16 cellular contexts compared by ENCODE assay signal in the genomic region with DNA sequence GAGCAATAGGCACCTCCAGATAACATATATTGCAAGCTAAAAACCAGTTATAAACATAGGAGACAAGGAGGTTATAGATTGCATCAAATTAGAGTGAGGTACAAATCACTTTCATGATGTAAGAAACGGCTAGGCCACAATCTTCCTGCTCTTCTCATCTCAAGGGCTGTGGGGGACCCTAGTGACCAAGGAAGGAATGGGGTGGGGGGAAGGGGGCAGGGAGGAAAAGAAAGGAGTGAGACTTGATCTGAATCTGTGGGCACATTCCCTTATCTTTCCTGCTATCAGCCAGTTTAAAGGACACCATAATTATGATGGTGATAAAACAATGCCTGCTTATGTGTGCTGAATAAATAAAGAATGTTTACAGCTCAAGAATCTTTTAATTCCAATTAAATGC. TPM values are rescaled to one million over a fixed set of nuclear protein-coding genes. Genes with fewer than 3 reads are reported as not detected.
DNase-seq lines count a peak whose midpoint lies in the region; ATAC-seq, FAIRE-seq and TF ChIP-seq lines count a peak whose summit lies in the region.
"Had no signal": no experiment of that assay in that cellular context is flagged by ENCODE, and none has a peak within 500 bp of the region (broad histone marks: within the 10 kb centered on the region; RNA-seq: fewer than 3 reads in every experiment).

No MANE protein-coding gene starts in this region.

- H3K27ac ChIP-seq in VCaP (peak overlapping the region; percentile 62), keratinocyte (ENCODE audit: control insufficient read depth, insufficient read depth, low read length) (peak overlapping the region; percentile 95), stomach smooth muscle (ENCODE audit: low read length) (peak overlapping the region; percentile 12)
- H3K27ac ChIP-seq: foreskin keratinocyte had no signal

- FAIRE-seq in keratinocyte (lab: Jason Lieb, UNC): no peak

- ATAC-seq in activated CD4-positive, alpha-beta T cell treated with anti-CD3 and anti-CD28 coated beads for 36 hours: no peak
- ATAC-seq: foreskin keratinocyte; left colon; stimulated activated memory B cell treated with anti-CD40 and anti-IgM and Interleukin-4, amounts not matched to agents 10 μg/mL and 1 μg/mL and 100 μg/mL, for 72 hours had no signal

- H3K27ac Mint-ChIP-seq in activated CD4-positive, alpha-beta T cell treated with anti-CD3 and anti-CD28 coated beads, Interleukin-2, amount 10 ng/mL, durations not matched to agents 24 days and 14 days: no peak overlapping the region
- H3K27ac Mint-ChIP-seq in activated CD4-positive, alpha-beta T cell treated with anti-CD3 and anti-CD28 coated beads for 36 hours: no peak overlapping the region
- H3K27ac Mint-ChIP-seq: activated naive CD8-positive, alpha-beta T cell treated with anti-CD3 and anti-CD28 coated beads for 36 hours; stimulated activated memory B cell treated with anti-CD40 and anti-IgM and Interleukin-4, amounts not matched to agents 10 μg/mL and 1 μg/mL and 100 μg/mL, for 72 hours had no signal

- H3K4me1 ChIP-seq in keratinocyte (ENCODE audit: control insufficient read depth, extremely low read depth, insufficient read depth, low read length) (peaks cover 35% of the 10 kb centered on the region), stomach smooth muscle (ENCODE audit: control insufficient read depth, insufficient read depth, low read length) (peaks cover 26% of the 10 kb centered on the region)

- H3K9ac ChIP-seq in keratinocyte (ENCODE audit: control insufficient read depth, extremely low read depth, insufficient read depth, low read length) (no peak overlapping the region), stomach smooth muscle (ENCODE audit: low read length in 2 of 2) (no peak overlapping the region)

- H3K36me3 ChIP-seq in keratinocyte (ENCODE audit: control insufficient read depth in 2 of 2, extremely low read depth in 1 of 2, insufficient read depth in 2 of 2, low read length in 2 of 2) (no peaks in the 10 kb centered on the region), stomach smooth muscle (ENCODE audit: control insufficient read depth in 2 of 2, insufficient read depth in 2 of 2, low read length in 2 of 2) (no peaks in the 10 kb centered on the region)
- H3K36me3 ChIP-seq: HAP-1 had no signal

- no peaks in the 10 kb centered on the region for H3K9me1 ChIP-seq in keratinocyte (ENCODE audit: control insufficient read depth, extremely low read depth, insufficient read depth, low read length)

- no peaks in the 10 kb centered on the region for H3K9me3 Mint-ChIP-seq in activated CD4-positive, alpha-beta T cell treated with anti-CD3 and anti-CD28 coated beads, Interleukin-2, amount 10 ng/mL, durations not matched to agents 24 days and 14 days
- H3K9me3 Mint-ChIP-seq in activated CD4-positive, alpha-beta T cell treated with anti-CD3 and anti-CD28 coated beads for 36 hours (ENCODE audit: low read depth): no peaks in the 10 kb centered on the region
- H3K9me3 Mint-ChIP-seq: activated naive CD8-positive, alpha-beta T cell treated with anti-CD3 and anti-CD28 coated beads for 36 hours; stimulated activated memory B cell treated with anti-CD40 and anti-IgM and Interleukin-4, amounts not matched to agents 10 μg/mL and 1 μg/mL and 100 μg/mL, for 72 hours had no signal

- H3K27me3 ChIP-seq in keratinocyte (ENCODE audit: control insufficient read depth, extremely low read depth, insufficient read depth, low read length) (no peaks in the 10 kb centered on the region), stomach smooth muscle (ENCODE audit: control insufficient read depth in 1 of 2, insufficient read depth in 2 of 2, low read length in 2 of 2) (peaks cover 0 to 8% of the 10 kb centered on the region in 2 donors)
- H3K27me3 ChIP-seq: foreskin keratinocyte had no signal

- dilution Hi-C loops in keratinocyte (cut with MboI; ENCODE audit: extremely low pct_ligation_motif_present, low sequenced_read_pairs): no loop called here

- peak overlapping the region; percentile 9 for H3K4me2 ChIP-seq in keratinocyte (ENCODE audit: control insufficient read depth, extremely low read depth, insufficient read depth, low read depth, low read length)

- POLR2A ChIA-PET in activated CD4-positive, alpha-beta T cell treated with anti-CD3 and anti-CD28 coated beads for 36 hours (lab: Charles Lee): no interaction called here

- no peak overlapping the region for H3K4me3 Mint-ChIP-seq in activated CD4-positive, alpha-beta T cell treated with anti-CD3 and anti-CD28 coated beads, Interleukin-2, amount 10 ng/mL, durations not matched to agents 24 days and 14 days
- no peak overlapping the region for H3K4me3 Mint-ChIP-seq in activated CD4-positive, alpha-beta T cell treated with anti-CD3 and anti-CD28 coated beads for 36 hours
- H3K4me3 Mint-ChIP-seq: activated naive CD8-positive, alpha-beta T cell treated with anti-CD3 and anti-CD28 coated beads for 36 hours had no signal

- TF ChIP-seq CTCF in VCaP (conservative IDR thresholded peaks at IDR 0.05) (no peak), keratinocyte (optimal IDR thresholded peaks at IDR 0.05 in 1 of 3, IDR thresholded peaks at IDR 0.05 in 1 of 3, conservative IDR thresholded peaks at IDR 0.05 in 1 of 3; ENCODE audit: extremely low read depth in 1 of 3, insufficient read depth in 2 of 3, low read length in 3 of 3) (no peak)

- CTCF ChIA-PET in activated CD4-positive, alpha-beta T cell treated with anti-CD3 and anti-CD28 coated beads for 36 hours (lab: Charles Lee): no interaction called here

- H3K9me3 ChIP-seq in keratinocyte (ENCODE audit: control insufficient read depth, low read depth, low read length): no peaks in the 10 kb centered on the region
- no peaks in the 10 kb centered on the region for H3K9me3 ChIP-seq in stomach smooth muscle (ENCODE audit: control insufficient read depth in 2 of 2, low read length in 2 of 2)
- H3K9me3 ChIP-seq: HAP-1 had no signal

- peaks cover 50% of the 10 kb centered on the region for H3K4me1 Mint-ChIP-seq in activated CD4-positive, alpha-beta T cell treated with anti-CD3 and anti-CD28 coated beads, Interleukin-2, amount 10 ng/mL, durations not matched to agents 24 days and 14 days
- peaks cover 42% of the 10 kb centered on the region for H3K4me1 Mint-ChIP-seq in activated CD4-positive, alpha-beta T cell treated with anti-CD3 and anti-CD28 coated beads for 36 hours

- peaks cover 53% of the 10 kb centered on the region for H3K27me3 Mint-ChIP-seq in activated CD4-positive, alpha-beta T cell treated with anti-CD3 and anti-CD28 coated beads, Interleukin-2, amount 10 ng/mL, durations not matched to agents 24 days and 14 days
- H3K27me3 Mint-ChIP-seq in activated CD4-positive, alpha-beta T cell treated with anti-CD3 and anti-CD28 coated beads for 36 hours: peaks cover 39% of the 10 kb centered on the region

- H2AFZ ChIP-seq in keratinocyte (ENCODE audit: control insufficient read depth, low read length): peak overlapping the region; percentile 27

- H3K4me3 ChIP-seq in keratinocyte (ENCODE audit: control insufficient read depth in 2 of 3, extremely low read depth in 1 of 3, insufficient read depth in 2 of 3, low read depth in 1 of 3, low read length in 3 of 3): no peak overlapping the region
- peak overlapping the region in 1 of 2 donors; percentile 31 for H3K4me3 ChIP-seq in stomach smooth muscle (ENCODE audit: low read length in 2 of 2)
- H3K4me3 ChIP-seq: HAP-1 had no signal

- intact Hi-C loops in activated CD4-positive, alpha-beta T cell treated with anti-CD3 and anti-CD28 coated beads, Interleukin-2, amount 10 ng/mL, durations not matched to agents 24 days and 14 days (cut with micrococcal nuclease): loop anchor here (10.0 kb wide), 1 partner anchor 912 kb away; no protein-coding TSS in a partner anchor
- intact Hi-C loops in activated CD4-positive, alpha-beta T cell treated with anti-CD3 and anti-CD28 coated beads for 36 hours (cut with DNase I, micrococcal nuclease): loop anchor here in 1 of 2 experiments (10.0 kb wide), 2 partner anchors 1082 to 1922 kb away; no protein-coding TSS in a partner anchor

- peaks cover 2% of the 10 kb centered on the region for H3K36me3 Mint-ChIP-seq in activated CD4-positive, alpha-beta T cell treated with anti-CD3 and anti-CD28 coated beads, Interleukin-2, amount 10 ng/mL, durations not matched to agents 24 days and 14 days (ENCODE audit: low read depth)
- H3K36me3 Mint-ChIP-seq in activated CD4-positive, alpha-beta T cell treated with anti-CD3 and anti-CD28 coated beads for 36 hours (ENCODE audit: low read depth): no peaks in the 10 kb centered on the region
- H3K36me3 Mint-ChIP-seq: activated naive CD8-positive, alpha-beta T cell treated with anti-CD3 and anti-CD28 coated beads for 36 hours; stimulated activated memory B cell treated with anti-CD40 and anti-IgM and Interleukin-4, amounts not matched to agents 10 μg/mL and 1 μg/mL and 100 μg/mL, for 72 hours had no signal

- H4K20me1 ChIP-seq in keratinocyte (ENCODE audit: control insufficient read depth, extremely low read depth, insufficient read depth, low read length): no peaks in the 10 kb centered on the region

- peak; percentile 41 for DNase-seq in activated CD4-positive, alpha-beta T cell treated with anti-CD3 and anti-CD28 coated beads, Interleukin-2, amount 10 ng/mL, durations not matched to agents 24 days and 14 days
- DNase-seq in activated CD4-positive, alpha-beta T cell treated with anti-CD3 and anti-CD28 coated beads for 36 hours: no peak
- DNase-seq in keratinocyte (ENCODE audit: low read depth, low spot score): no peak
- no peak for DNase-seq in SW480 (ENCODE audit: low spot score)
- no peak for DNase-seq in pons (ENCODE audit: low spot score)
- no peak for DNase-seq in NK-92 (lab: John Stamatoyannopoulos, UW; ENCODE audit: unreplicated experiment)
- DNase-seq: activated naive CD8-positive, alpha-beta T cell treated with anti-CD3 and anti-CD28 coated beads for 36 hours; dermis blood vessel endothelial cell; foreskin keratinocyte; left colon; NCI-H226; stimulated activated CD4-positive, alpha-beta T cell treated with anti-CD3 and anti-CD28 coated beads, Interleukin-2, amount 100 ng/mL, for 48 hours had no signal

- no peaks in the 10 kb centered on the region for H3K79me2 ChIP-seq in keratinocyte (ENCODE audit: control insufficient read depth, insufficient read depth, low read length)

RNA-seq across cellular contexts. Expression of a gene that starts 2.5 kb away (rescaled TPM):
- total RNA-seq in activated CD4-positive, alpha-beta T cell treated with anti-CD3 and anti-CD28 coated beads, Interleukin-2, amount 10 ng/mL, durations not matched to agents 24 days and 14 days: 0.02 and 0.16 TPM in 2 replicates
- under 1 TPM; 0.32 to 0.54 TPM for total RNA-seq in activated CD4-positive, alpha-beta T cell treated with anti-CD3 and anti-CD28 coated beads for 36 hours
- 0.13 to 0.44 TPM (median 0.15 TPM) in 3 replicates for polyA plus RNA-seq in keratinocyte
- not detected for polyA plus RNA-seq in keratinocyte (2011; ENCODE audit: low read depth)
- polyA plus RNA-seq in keratinocyte (2011; cell fraction: cytosol; rRNA removed): 0.04 and 0.22 TPM in 2 replicates
- polyA plus RNA-seq in keratinocyte (2011; cell fraction: nucleus; rRNA removed): 0.45 and 0.61 TPM in 2 replicates
- 0.18 and 0.31 TPM in 2 replicates for polyA plus RNA-seq in keratinocyte (2012; ENCODE audit: low replicate concordance)
- polyA minus RNA-seq in keratinocyte: 0.07 to 0.26 TPM in 2 of 3 replicates, not detected in the other
- polyA minus RNA-seq in keratinocyte (2011; cell fraction: cytosol; rRNA and poly(A)+ RNA removed): not detected
- 0.21 and 0.23 TPM in 2 replicates for polyA minus RNA-seq in keratinocyte (2011; cell fraction: nucleus; rRNA and poly(A)+ RNA removed)

RNA-seq across cellular contexts. Expression of a gene that starts 11.0 kb away (rescaled TPM):
- total RNA-seq in activated CD4-positive, alpha-beta T cell treated with anti-CD3 and anti-CD28 coated beads, Interleukin-2, amount 10 ng/mL, durations not matched to agents 24 days and 14 days: 40.2 and 42.0 TPM in 2 replicates
- 10 to 100 TPM; 33.8 to 34.1 TPM for total RNA-seq in activated CD4-positive, alpha-beta T cell treated with anti-CD3 and anti-CD28 coated beads for 36 hours
- 26.6 to 40.2 TPM (median 35.8 TPM) in 3 replicates for polyA plus RNA-seq in keratinocyte
- polyA plus RNA-seq in keratinocyte (2011; ENCODE audit: low read depth): 12.0 TPM
- polyA plus RNA-seq in keratinocyte (2011; cell fraction: cytosol; rRNA removed): 18.3 and 27.1 TPM in 2 replicates
- 50.0 and 52.0 TPM in 2 replicates for polyA plus RNA-seq in keratinocyte (2011; cell fraction: nucleus; rRNA removed)
- polyA plus RNA-seq in keratinocyte (2012; ENCODE audit: low replicate concordance): 12.5 and 16.0 TPM in 2 replicates
- 59.7 to 78.6 TPM (median 63.3 TPM) in 3 replicates for polyA minus RNA-seq in keratinocyte
- 23.2 TPM for polyA minus RNA-seq in keratinocyte (2011; cell fraction: cytosol; rRNA and poly(A)+ RNA removed)
- 61.4 and 110 TPM in 2 replicates for polyA minus RNA-seq in keratinocyte (2011; cell fraction: nucleus; rRNA and poly(A)+ RNA removed)

Comparison
In these comparisons a context has a peak if more than half of its experiments do, and no peak if none do; other contexts are left out.
1. H3K27ac ChIP-seq: peak in every context shown above with its lines; median percentile 95 in keratinocyte; 62 in VCaP; 12 in stomach smooth muscle.